ENCODE assay signal across 8 cellular contexts in genomic region chr6:107185570-107185969, GRCh38.
DNase-seq lines count a peak whose midpoint lies in the region; ATAC-seq and TF ChIP-seq lines count a peak whose summit lies in the region.

No MANE protein-coding gene starts in this region.

- intact Hi-C loops in mucosa of descending colon (cut with DNase I, micrococcal nuclease) = no loop called here

- ATAC-seq in mucosa of descending colon (peak; percentile 38), GM19324 (IDR thresholded peaks at IDR 0.05; ENCODE audit: low FRiP score, unreplicated experiment) (no peak), GM21528 (IDR thresholded peaks at IDR 0.05; ENCODE audit: low FRiP score, unreplicated experiment) (no peak)

- DNase-seq in DMS 273 treated with DMSO at 0.1 percent for 48 hours (lab: John Stamatoyannopoulos, UW) (peak; percentile 20), NCI-H1694 (lab: John Stamatoyannopoulos, UW) (peak; percentile 15), choroid plexus epithelial cell (ENCODE audit: low read depth) (peak; percentile 64), mucosa of descending colon (peak in 1 of 3 donors; percentile 11)
- DNase-seq in stimulated activated naive CD4-positive, alpha-beta T cell (lab: John Stamatoyannopoulos, UW) = no peak
- no peak for DNase-seq in effector CD8-positive, alpha-beta T cell (lab: John Stamatoyannopoulos, UW)

- no peaks in the 10 kb centered on the region for H3K36me3 ChIP-seq in mucosa of descending colon (ENCODE audit: low read depth)

- H3K4me1 ChIP-seq in mucosa of descending colon (ENCODE audit: low read depth) = no peaks in the 10 kb centered on the region

- peak; percentile 60 for TF ChIP-seq CTCF in choroid plexus epithelial cell (conservative IDR thresholded peaks at IDR 0.05; ENCODE audit: low read depth, low read length)
- TF ChIP-seq CTCF in mucosa of descending colon (IDR thresholded peaks at IDR 0.05) = no peak

- no peak overlapping the region for H3K4me3 ChIP-seq in choroid plexus epithelial cell (ENCODE audit: low read depth, low read length)
- H3K4me3 ChIP-seq in mucosa of descending colon = no peak overlapping the region

- H3K9me3 ChIP-seq in mucosa of descending colon = no peaks in the 10 kb centered on the region

Comparison
In these comparisons a context has a peak if more than half of its experiments do, and no peak if none do; other contexts are left out.
1. DNase-seq: peak in DMS 273 treated with DMSO at 0.1 percent for 48 hours (single experiment), NCI-H1694 (single experiment) and choroid plexus epithelial cell (single experiment); none in stimulated activated naive CD4-positive, alpha-beta T cell (0 of 6) and effector CD8-positive, alpha-beta T cell (single experiment).